In the genomic region with DNA sequence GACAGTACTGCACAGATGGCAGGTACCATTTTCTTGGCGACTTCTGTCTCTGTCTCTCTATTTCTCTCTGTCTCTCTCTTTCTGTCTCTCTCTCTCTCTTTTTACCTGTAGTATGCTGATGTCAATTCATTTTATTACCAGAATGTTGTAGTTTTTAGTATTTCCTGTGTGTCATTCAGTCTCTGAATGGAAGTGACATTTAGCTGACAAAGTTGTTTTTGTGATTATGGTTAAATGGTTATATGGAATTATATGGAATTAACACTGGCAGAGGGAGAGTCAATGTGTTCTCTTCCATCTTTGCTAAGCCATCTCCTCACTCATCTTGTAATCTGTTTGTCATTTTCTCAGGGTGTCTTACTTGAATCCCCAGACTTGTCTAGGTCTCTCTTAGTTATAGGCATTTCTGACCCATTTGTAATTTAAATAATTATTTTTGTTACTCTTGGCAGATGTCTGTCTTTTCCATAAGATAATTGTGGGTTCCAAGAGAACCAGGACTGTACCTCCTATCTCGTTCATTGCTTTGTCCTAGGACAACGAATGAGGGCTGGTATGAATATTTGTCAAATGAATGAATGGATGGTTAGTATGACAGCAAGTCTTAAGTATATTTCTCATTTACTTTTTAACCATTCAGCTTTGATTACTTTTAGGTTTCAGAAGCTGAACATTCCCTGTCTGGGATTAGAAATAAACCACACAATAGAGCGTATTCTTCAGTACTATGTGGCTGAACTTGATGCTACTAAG, we compare ENCODE assay signal across 26 cellular contexts.
"Had no signal": no experiment of that assay in that cellular context is flagged by ENCODE, and none has a peak within 500 bp of the region (broad histone marks: within the 10 kb centered on the region; RNA-seq: fewer than 3 reads in every experiment).

No MANE protein-coding gene starts in this region.

- H3K4me3 ChIP-seq: colonic mucosa, esophagus squamous epithelium, gastrocnemius medialis, heart right ventricle, left lung, lower lobe of right lung had no signal

- ATAC-seq: effector memory CD8-positive, alpha-beta T cell; esophagus mucosa; gastrocnemius medialis; heart right ventricle; left cardiac atrium; left lung; left ventricle myocardium superior; lower lobe of right lung; naive thymus-derived CD4-positive, alpha-beta T cell had no signal

- H3K9me3 ChIP-seq: colonic mucosa, esophagus squamous epithelium, gastrocnemius medialis, heart right ventricle, left lung, lower lobe of right lung had no signal

- H3K27ac ChIP-seq: colonic mucosa, epithelial cell of prostate, esophagus squamous epithelium, gastrocnemius medialis, heart right ventricle, left lung, lower lobe of right lung had no signal

- H3K4me1 ChIP-seq: colonic mucosa, esophagus squamous epithelium, gastrocnemius medialis, left lung, lower lobe of right lung had no signal

- H3K27me3 ChIP-seq: colonic mucosa, esophagus squamous epithelium, gastrocnemius medialis, left lung had no signal

- FAIRE-seq: endometrium, islet of Langerhans, keratinocyte had no signal

- DNase-seq: colonic mucosa; cortex of kidney; effector CD8-positive, alpha-beta T cell; effector memory CD8-positive, alpha-beta T cell; endodermal cell; erythroblast; esophagus squamous epithelium; foreskin fibroblast; foreskin melanocyte; gastrocnemius medialis; glutamatergic neuron; head of caudate nucleus; heart right ventricle; hippocampal formation; left cardiac atrium; left lung; left ventricle myocardium superior; lower lobe of right lung; mesendoderm; midbrain; naive thymus-derived CD4-positive, alpha-beta T cell had no signal

- H3K36me3 ChIP-seq: colonic mucosa, esophagus squamous epithelium, gastrocnemius medialis, heart right ventricle, left lung, lower lobe of right lung had no signal
